In the genomic region with DNA sequence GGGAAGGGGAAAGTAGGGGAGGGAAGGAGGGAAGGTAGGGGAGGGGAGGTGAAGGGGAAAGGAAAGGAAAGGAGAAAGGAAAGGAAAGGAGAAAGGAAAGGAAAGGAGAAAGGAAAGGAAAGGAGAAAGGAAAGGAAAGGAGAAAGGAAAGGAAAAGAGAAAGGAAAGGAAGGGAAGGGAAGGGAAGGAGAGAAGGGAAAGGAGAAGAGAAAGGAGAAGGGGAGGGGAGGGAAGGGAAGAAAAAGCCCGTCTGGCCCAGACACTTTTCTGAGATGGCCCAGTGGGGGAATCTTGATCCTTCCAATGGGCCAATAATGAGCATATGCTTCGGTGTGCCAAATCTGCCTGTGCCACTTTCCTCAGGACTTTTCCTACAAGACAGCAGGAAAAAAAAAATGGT, we compare ENCODE assay signal across 18 cellular contexts.
DNase-seq lines count a peak whose midpoint lies in the region; ATAC-seq, FAIRE-seq and TF ChIP-seq lines count a peak whose summit lies in the region.
"Had no signal": no experiment of that assay in that cellular context is flagged by ENCODE, and none has a peak within 500 bp of the region (broad histone marks: within the 10 kb centered on the region; RNA-seq: fewer than 3 reads in every experiment).

No MANE protein-coding gene starts in this region.

- H3K4me3 ChIP-seq in HEK293 (ENCODE audit: low read depth, low read length) = no peak overlapping the region
- peak overlapping the region; percentile 10 for H3K4me3 ChIP-seq in Loucy (ENCODE audit: low read length, poor library complexity, severe bottlenecking)
- H3K4me3 ChIP-seq in K562 = no peak overlapping the region
- no peak overlapping the region for H3K4me3 ChIP-seq in osteoblast (ENCODE audit: insufficient read depth, low read length)
- H3K4me3 ChIP-seq: BLaER1 treated with 17β-estradiol and CSF1 and Interleukin-3, amounts not matched to agents 10 nM and 100 nM had no signal

- H3K9me1 ChIP-seq in K562 (ENCODE audit: control insufficient read depth, insufficient read depth, low read length) = no peaks in the 10 kb centered on the region

- ATAC-seq in K562 = no peak

- H3K4me2 ChIP-seq in Loucy (ENCODE audit: low read depth, low read length, poor library complexity, severe bottlenecking) (no peak overlapping the region), K562 (ENCODE audit: insufficient read depth, low read length) (no peak overlapping the region), osteoblast (ENCODE audit: insufficient read depth, low read length) (no peak overlapping the region)

- H2AFZ ChIP-seq in Loucy (ENCODE audit: low read length) = peak overlapping the region; percentile 76; the same call in 1 of the 2 replicates
- no peak overlapping the region for H2AFZ ChIP-seq in K562 (ENCODE audit: low read depth, low read length)
- H2AFZ ChIP-seq in osteoblast (ENCODE audit: low read length) = peak overlapping the region; percentile 50

- H3K27me3 ChIP-seq in Loucy (ENCODE audit: insufficient read depth, low read length, poor library complexity, severe bottlenecking) (no peaks in the 10 kb centered on the region), K562 (ENCODE audit: control insufficient read depth in 2 of 2, insufficient read depth in 2 of 2, low read length in 2 of 2) (no peaks in the 10 kb centered on the region), osteoblast (ENCODE audit: insufficient read depth, low read length) (no peaks in the 10 kb centered on the region)
- H3K27me3 ChIP-seq: BLaER1 treated with 17β-estradiol and CSF1 and Interleukin-3, amounts not matched to agents 10 nM and 100 nM had no signal

- CTCF ChIA-PET in HEK293 (lab: Yijun Ruan, JAX) (interaction anchor here (0.7 kb wide), 1 partner anchor 38 kb away, joined by 3 read pairs; no protein-coding TSS in a partner anchor), K562 (lab: Yijun Ruan, JAX; ENCODE audit: low intra/inter-chr PET ratio) (no interaction called here)

- no peak for TF ChIP-seq POLR2A in K562 (conservative IDR thresholded peaks at IDR 0.05)

- in situ Hi-C loops in K562 (cut with MboI) = no loop called here

- intact Hi-C loops in K562 (cut with micrococcal nuclease) = no loop called here

- H3K4me1 ChIP-seq in HEK293 (ENCODE audit: control insufficient read depth, insufficient read depth, low read length) = no peaks in the 10 kb centered on the region
- no peaks in the 10 kb centered on the region for H3K4me1 ChIP-seq in Loucy (ENCODE audit: insufficient read depth, low read length, poor library complexity, severe bottlenecking)
- no peaks in the 10 kb centered on the region for H3K4me1 ChIP-seq in K562 (replicated peaks in 1 of 2; ENCODE audit: control insufficient read depth in 2 of 2, insufficient read depth in 2 of 2, low read length in 2 of 2)
- peaks cover 2% of the 10 kb centered on the region for H3K4me1 ChIP-seq in osteoblast (ENCODE audit: insufficient read depth, low read length)

- no peak for TF ChIP-seq RAD21 in K562 (CRISPR knock-in tag; conservative IDR thresholded peaks at IDR 0.05 in 1 of 2, IDR thresholded peaks at IDR 0.05 in 1 of 2)

- no peak overlapping the region for H3K27ac ChIP-seq in HEK293 (ENCODE audit: extremely low read depth, low read depth, low read length)
- H3K27ac ChIP-seq in K562 (ENCODE audit: extremely low read depth, low read depth, low read length) = no peak overlapping the region
- H3K27ac ChIP-seq in osteoblast (ENCODE audit: low read depth, low read length) = no peak overlapping the region
- H3K27ac ChIP-seq: BLaER1 treated with 17β-estradiol and CSF1 and Interleukin-3, amounts not matched to agents 10 nM and 100 nM had no signal

- WGBS in K562 (ENCODE audit: insufficient coverage, low coverage, missing lambda C conversion rate) = 0% methylated on average over 1 of the region's 2 CpGs

- H3K9me3 ChIP-seq in HEK293 (ENCODE audit: control insufficient read depth, insufficient read depth, low read depth, low read length) = no peaks in the 10 kb centered on the region
- H3K9me3 ChIP-seq in Loucy (ENCODE audit: insufficient read depth, low read depth, low read length) = no peaks in the 10 kb centered on the region
- no peaks in the 10 kb centered on the region for H3K9me3 ChIP-seq in K562 (replicated peaks; ENCODE audit: control insufficient read depth, insufficient read depth, low read depth, low read length)
- no peaks in the 10 kb centered on the region for H3K9me3 ChIP-seq in osteoblast (ENCODE audit: low read depth, low read length)

- H3K9ac ChIP-seq in Loucy (ENCODE audit: low read depth, low read length, poor library complexity, severe bottlenecking) (no peak overlapping the region), K562 (ENCODE audit: insufficient read depth in 1 of 2, low read depth in 2 of 2, low read length in 2 of 2) (no peak overlapping the region)
- H3K9ac ChIP-seq: BLaER1 treated with 17β-estradiol and CSF1 and Interleukin-3, amounts not matched to agents 10 nM and 100 nM had no signal

- H3K79me2 ChIP-seq in Loucy (ENCODE audit: insufficient read depth, low read length) = no peaks in the 10 kb centered on the region
- no peaks in the 10 kb centered on the region for H3K79me2 ChIP-seq in K562 (ENCODE audit: control insufficient read depth, insufficient read depth, low read length)
- no peaks in the 10 kb centered on the region for H3K79me2 ChIP-seq in osteoblast (ENCODE audit: insufficient read depth, low read length)

- H3K36me3 ChIP-seq in HEK293 (ENCODE audit: control insufficient read depth in 2 of 2, insufficient read depth in 1 of 2, low read length in 2 of 2) = no peaks in the 10 kb centered on the region
- no peaks in the 10 kb centered on the region for H3K36me3 ChIP-seq in Loucy (ENCODE audit: insufficient read depth, low read length)
- no peaks in the 10 kb centered on the region for H3K36me3 ChIP-seq in K562 (ENCODE audit: control insufficient read depth, insufficient read depth, low read length)
- H3K36me3 ChIP-seq in osteoblast (ENCODE audit: insufficient read depth, low read length) = no peaks in the 10 kb centered on the region
- H3K36me3 ChIP-seq: BLaER1 treated with 17β-estradiol and CSF1 and Interleukin-3, amounts not matched to agents 10 nM and 100 nM had no signal

- TF ChIP-seq CTCF in HEK293 (tag by site-specific recombination; IDR thresholded peaks at IDR 0.05) = no peak
- no peak for TF ChIP-seq CTCF in Loucy (conservative IDR thresholded peaks at IDR 0.05; ENCODE audit: low read length)
- TF ChIP-seq CTCF in K562 (IDR thresholded peaks at IDR 0.05 in 2 of 3, conservative IDR thresholded peaks at IDR 0.05 in 1 of 3; ENCODE audit: insufficient read depth in 2 of 3, low read depth in 1 of 3, low read length in 3 of 3) = no peak
- TF ChIP-seq CTCF in osteoblast (IDR thresholded peaks at IDR 0.05; ENCODE audit: extremely low read depth, low read depth, low read length) = no peak

- no peak for DNase-seq in K562 (ENCODE audit: extremely low read depth in 1 of 4, low spot score in 3 of 4)
- no peak for DNase-seq in osteoblast (ENCODE audit: insufficient read length, low spot score, missing footprints)
- no peak for DNase-seq in H4 (ENCODE audit: low spot score)
- DNase-seq in hypothalamus (lab: John Stamatoyannopoulos, UW) = no peak
- DNase-seq: CD8-positive, alpha-beta memory T cell; COR-L47; DMS 273 treated with DMSO at 0.1 percent for 48 hours; DMS53; DND-41; EL; HCEC 1CT; HFFc6; KBM-7 had no signal

- no TSS peak for BruUV-seq in K562 (replicated peaks; lab: Mats Ljungman, UMichigan)

- H3K9me2 ChIP-seq in Loucy (replicated peaks; ENCODE audit: low read depth, low read length) = no peaks in the 10 kb centered on the region

- FAIRE-seq in K562 (lab: Jason Lieb, UNC) = no peak
- FAIRE-seq: GM12891, GM19239 had no signal

- TF ChIP-seq EP300 in K562 (IDR thresholded peaks at IDR 0.05; ENCODE audit: low read length) = no peak

- H4K20me1 ChIP-seq in Loucy (ENCODE audit: insufficient read depth, low read length, poor library complexity, severe bottlenecking) (no peaks in the 10 kb centered on the region), K562 (replicated peaks; ENCODE audit: control insufficient read depth, insufficient read depth, low read length) (no peaks in the 10 kb centered on the region), osteoblast (ENCODE audit: insufficient read depth, low read length) (no peaks in the 10 kb centered on the region)
- H4K20me1 ChIP-seq: BLaER1 treated with 17β-estradiol and CSF1 and Interleukin-3, amounts not matched to agents 10 nM and 100 nM had no signal

- H3F3A ChIP-seq in Loucy (ENCODE audit: low read depth) = no peaks in the 10 kb centered on the region

- POLR2A ChIA-PET in HEK293 (lab: Yijun Ruan, JAX) (no interaction called here), K562 (lab: Yijun Ruan, JAX) (no interaction called here)

TF ChIP-seq in HEK293, 187 proteins besides CTCF, POLR2A, EP300 and RAD21:
- TF ChIP-seq PRDM1 (tag by site-specific recombination; IDR thresholded peaks at IDR 0.05) (peak; percentile 100), ZNF530 (tag by site-specific recombination; IDR thresholded peaks at IDR 0.05; ENCODE audit: low read depth) (peak; percentile 60; the same call in 1 of the 2 replicates), ZNF76 (tag by site-specific recombination; IDR thresholded peaks at IDR 0.05; ENCODE audit: borderline replicate concordance, low read depth) (no peak)

TF ChIP-seq in K562, 482 proteins besides CTCF, POLR2A, EP300 and RAD21:
- TF ChIP-seq ZBED1 (IDR thresholded peaks at IDR 0.05) (no peak), GTF2E2 (tag; IDR thresholded peaks at IDR 0.05) (no peak), MED1 (CRISPR knock-in tag; IDR thresholded peaks at IDR 0.05; ENCODE audit: borderline replicate concordance) (no peak)
- TF ChIP-seq, protein P1, sequence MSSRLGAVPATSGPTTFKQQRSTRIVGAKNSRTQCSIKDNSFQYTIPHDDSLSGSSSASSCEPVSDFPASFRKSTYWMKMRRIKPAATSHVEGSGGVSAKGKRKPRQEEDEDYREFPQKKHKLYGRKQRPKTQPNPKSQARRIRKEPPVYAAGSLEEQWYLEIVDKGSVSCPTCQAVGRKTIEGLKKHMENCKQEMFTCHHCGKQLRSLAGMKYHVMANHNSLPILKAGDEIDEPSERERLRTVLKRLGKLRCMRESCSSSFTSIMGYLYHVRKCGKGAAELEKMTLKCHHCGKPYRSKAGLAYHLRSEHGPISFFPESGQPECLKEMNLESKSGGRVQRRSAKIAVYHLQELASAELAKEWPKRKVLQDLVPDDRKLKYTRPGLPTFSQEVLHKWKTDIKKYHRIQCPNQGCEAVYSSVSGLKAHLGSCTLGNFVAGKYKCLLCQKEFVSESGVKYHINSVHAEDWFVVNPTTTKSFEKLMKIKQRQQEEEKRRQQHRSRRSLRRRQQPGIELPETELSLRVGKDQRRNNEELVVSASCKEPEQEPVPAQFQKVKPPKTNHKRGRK (tag; IDR thresholded peaks at IDR 0.05) = 0 out of 2 replicates have a peak, but pooled peaks have one; percentile 34
